13 cellular contexts compared by ENCODE assay signal in genomic region chr11:945986-946385, GRCh38. TPM values are rescaled to one million over a fixed set of nuclear protein-coding genes. Genes with fewer than 3 reads are reported as not detected.
DNase-seq lines count a peak whose midpoint lies in the region; ATAC-seq, FAIRE-seq and TF ChIP-seq lines count a peak whose summit lies in the region.
"Had no signal": no experiment of that assay in that cellular context is flagged by ENCODE, and none has a peak within 500 bp of the region (broad histone marks: within the 10 kb centered on the region; RNA-seq: fewer than 3 reads in every experiment).

No MANE protein-coding gene starts in this region.

- H3K79me2 ChIP-seq in K562 (ENCODE audit: control insufficient read depth, insufficient read depth, low read length), result peaks cover 29% of the 10 kb centered on the region

- TF ChIP-seq POLR2A in K562 (conservative IDR thresholded peaks at IDR 0.05) (no peak), gastroesophageal sphincter (IDR thresholded peaks at IDR 0.05) (no peak)

- WGBS in K562 (ENCODE audit: insufficient coverage, low coverage, missing lambda C conversion rate), result 76% methylated on average over 9 of the region's 9 CpGs
- 64 to 74% methylated on average over 5 to 8 of the region's 9 CpGs for WGBS in gastroesophageal sphincter (ENCODE audit: low coverage in 1 of 2), 2 donors

- no peaks in the 10 kb centered on the region for H4K20me1 ChIP-seq in K562 (replicated peaks; ENCODE audit: control insufficient read depth, insufficient read depth, low read length)

- DNase-seq in DMS 273 (lab: John Stamatoyannopoulos, UW; ENCODE audit: unreplicated experiment), result peak; percentile 25
- no peak for DNase-seq in DMS 273 treated with DMSO at 0.1 percent for 48 hours (lab: John Stamatoyannopoulos, UW)
- DNase-seq in K562 (ENCODE audit: extremely low read depth in 1 of 4, low spot score in 3 of 4), result no peak
- peak; percentile 57 for DNase-seq in iris pigment epithelial cell (ENCODE audit: low read depth)
- peak; percentile 65 for DNase-seq in renal cortical epithelial cell (ENCODE audit: low read depth)
- no peak for DNase-seq in T-helper 9 cell
- no peak for DNase-seq in NCI-H2171 (lab: John Stamatoyannopoulos, UW)
- DNase-seq: GM23248, NCI-H187 treated with DMSO at 0.1 percent for 48 hours had no signal

- CTCF ChIA-PET in K562 (lab: Yijun Ruan, JAX; ENCODE audit: low intra/inter-chr PET ratio), result no interaction called here

- H3K9ac ChIP-seq in K562 (ENCODE audit: insufficient read depth in 1 of 2, low read depth in 2 of 2, low read length in 2 of 2), result no peak overlapping the region
- H3K9ac ChIP-seq: GM23248 had no signal

- POLR2A ChIA-PET in K562 (lab: Yijun Ruan, JAX), result interaction anchor here (1.1 to 1.6 kb wide), 3 partner anchors 10 to 17 kb away, joined by 3 to 4 read pairs (median 4); no protein-coding TSS in a partner anchor

- FAIRE-seq in K562 (lab: Jason Lieb, UNC), result no peak
- FAIRE-seq: HTR-8/SVneo had no signal

- no peak for ATAC-seq in K562
- no peak for ATAC-seq in gastroesophageal sphincter

- H2AFZ ChIP-seq in K562 (ENCODE audit: low read depth, low read length), result no peak overlapping the region
- H2AFZ ChIP-seq: GM23248 had no signal

- TF ChIP-seq CTCF in K562 (IDR thresholded peaks at IDR 0.05 in 2 of 3, conservative IDR thresholded peaks at IDR 0.05 in 1 of 3; ENCODE audit: insufficient read depth in 2 of 3, low read depth in 1 of 3, low read length in 3 of 3) (no peak), gastroesophageal sphincter (IDR thresholded peaks at IDR 0.05) (no peak)

- H3K27ac ChIP-seq in K562 (ENCODE audit: extremely low read depth, low read depth, low read length) (no peak overlapping the region), gastroesophageal sphincter (no peak overlapping the region)
- H3K27ac ChIP-seq: 22Rv1, GM23248, thyroid gland had no signal

- H3K36me3 ChIP-seq in K562 (ENCODE audit: control insufficient read depth, insufficient read depth, low read length), result peaks cover 22% of the 10 kb centered on the region; the same call in 2 of the 3 replicates
- peaks cover 0 to 59% of the 10 kb centered on the region in 2 donors for H3K36me3 ChIP-seq in gastroesophageal sphincter
- H3K36me3 ChIP-seq: thyroid gland had no signal

- in situ Hi-C loops in K562 (cut with MboI), result no loop called here

- no peak overlapping the region for H3K4me3 ChIP-seq in K562
- H3K4me3 ChIP-seq in gastroesophageal sphincter, result no peak overlapping the region
- H3K4me3 ChIP-seq: GM23248, thyroid gland had no signal

- peaks cover 10 to 12% of the 10 kb centered on the region in 2 experiments; a peak in 4 of 5 replicates for H3K4me1 ChIP-seq in K562 (replicated peaks in 1 of 2; ENCODE audit: control insufficient read depth in 2 of 2, insufficient read depth in 2 of 2, low read length in 2 of 2)
- peaks cover 0 to 42% (median 0%) of the 10 kb centered on the region in 3 donors for H3K4me1 ChIP-seq in gastroesophageal sphincter

- H3K4me2 ChIP-seq in K562 (ENCODE audit: insufficient read depth, low read length), result no peak overlapping the region

- no peak for TF ChIP-seq RAD21 in K562 (CRISPR knock-in tag; conservative IDR thresholded peaks at IDR 0.05 in 1 of 2, IDR thresholded peaks at IDR 0.05 in 1 of 2)

- intact Hi-C loops in K562 (cut with micrococcal nuclease), result no loop called here

- no peaks in the 10 kb centered on the region for H3K9me1 ChIP-seq in K562 (ENCODE audit: control insufficient read depth, insufficient read depth, low read length)

- H3K9me3 ChIP-seq in K562 (replicated peaks; ENCODE audit: control insufficient read depth, insufficient read depth, low read depth, low read length), result peaks cover 8% of the 10 kb centered on the region
- peaks cover 0 to 13% (median 0%) of the 10 kb centered on the region in 3 donors for H3K9me3 ChIP-seq in gastroesophageal sphincter
- H3K9me3 ChIP-seq: thyroid gland had no signal

- H3K27me3 ChIP-seq in K562 (ENCODE audit: control insufficient read depth in 2 of 2, insufficient read depth in 2 of 2, low read length in 2 of 2), result no peaks in the 10 kb centered on the region
- no peaks in the 10 kb centered on the region for H3K27me3 ChIP-seq in gastroesophageal sphincter
- H3K27me3 ChIP-seq: thyroid gland had no signal

- no peak for TF ChIP-seq EP300 in K562 (IDR thresholded peaks at IDR 0.05; ENCODE audit: low read length)
- TF ChIP-seq EP300 in gastroesophageal sphincter (IDR thresholded peaks at IDR 0.05), result no peak

- BruUV-seq in K562 (replicated peaks; lab: Mats Ljungman, UMichigan), result no TSS peak

TF ChIP-seq in K562, 482 proteins besides CTCF, POLR2A, EP300 and RAD21 (continues in another document):
- peak; percentile 76 for TF ChIP-seq CEBPB (tag; IDR thresholded peaks at IDR 0.05)
- no peak for TF ChIP-seq NKRF (IDR thresholded peaks at IDR 0.05; ENCODE audit: borderline replicate concordance)
- TF ChIP-seq HEY1 (CRISPR knock-in tag; IDR thresholded peaks at IDR 0.05; ENCODE audit: borderline replicate concordance), result no peak
- TF ChIP-seq CEBPG (CRISPR knock-in tag; IDR thresholded peaks at IDR 0.05), result peak; percentile 39; the same call in 1 of the 2 replicates
- TF ChIP-seq CEBPG (tag; conservative IDR thresholded peaks at IDR 0.05 in 1 of 2, IDR thresholded peaks at IDR 0.05 in 1 of 2), result no peak
- TF ChIP-seq BMI1 (IDR thresholded peaks at IDR 0.05; ENCODE audit: low read length), result peak; percentile 21; the same call in 1 of the 2 replicates
- no peak for TF ChIP-seq MAFK (IDR thresholded peaks at IDR 0.05; ENCODE audit: low read length)
- TF ChIP-seq RFX1 (IDR thresholded peaks at IDR 0.05), result peak; percentile 93
- no peak for TF ChIP-seq DDX20 (tag; IDR thresholded peaks at IDR 0.05; ENCODE audit: low read depth)

RNA-seq across cellular contexts. Expression of gene AP2A2, which starts 20.3 kb away (rescaled TPM):
- total RNA-seq in K562 (2011; cell fraction: chromatin; rRNA removed; ENCODE audit: low replicate concordance), result 125 and 255 TPM in 2 replicates
- 84.6 and 90.9 TPM in 2 replicates for total RNA-seq in K562 (2011; cell fraction: nucleolus; rRNA removed)
- total RNA-seq in K562 (2011; cell fraction: nucleoplasm; rRNA removed), result 84.5 and 112 TPM in 2 replicates
- total RNA-seq in K562 (2014; rRNA removed), result 8.1 and 11.0 TPM in 2 replicates
- total RNA-seq in K562 (2014; rRNA removed; fragmentation: Illumina TruSeq; extraction: Trizol), result 11.9 and 16.2 TPM in 2 replicates
- 19.8 and 22.8 TPM in 2 replicates for total RNA-seq in K562 (2015; rRNA removed; fragmentation: Illumina TruSeq; extraction: Trizol)
- 26.2 and 33.3 TPM in 2 replicates for total RNA-seq in K562 (2021)
- 27.7 and 30.6 TPM in 2 replicates for polyA plus RNA-seq in K562 (2011; rRNA removed)
- 20.2 and 29.9 TPM in 2 replicates for polyA plus RNA-seq in K562 (2011; cell fraction: cytosol; rRNA removed)
- polyA plus RNA-seq in K562 (2011; cell fraction: nucleus; rRNA removed), result 82.5 and 86.1 TPM in 2 replicates
- polyA plus RNA-seq in K562 (2012), result 31.2 and 48.0 TPM in 2 replicates
- polyA plus RNA-seq in K562 (2014; fragmentation: Illumina TruSeq; extraction: Trizol), result 29.5 and 41.7 TPM in 2 replicates
- polyA plus RNA-seq in K562 (2014; fragmentation: Nextera tagmentation; extraction: Ambion mirVana), result 1 to 10 TPM in 1 of 2 experiments, under 1 TPM in 1; 0.69 to 1.3 TPM
- polyA plus RNA-seq in K562 (2014; rRNA removed), result 15.2 and 16.7 TPM in 2 replicates
- polyA minus RNA-seq in K562 (2011; rRNA and poly(A)+ RNA removed), result 21.8 and 29.8 TPM in 2 replicates
- polyA minus RNA-seq in K562 (2011; cell fraction: cytosol; rRNA and poly(A)+ RNA removed), result 76.6 and 78.5 TPM in 2 replicates
- 26.1 and 39.5 TPM in 2 replicates for polyA minus RNA-seq in K562 (2011; cell fraction: nucleus; rRNA and poly(A)+ RNA removed)
- 20.1 and 97.3 TPM in 2 replicates for total RNA-seq in renal cortical epithelial cell
- total RNA-seq in gastroesophageal sphincter, result 10 to 100 TPM; 47.9 to 88.5 (median 61.6) TPM

RNA-seq across cellular contexts. Expression of gene CHID1, which starts 35.4 kb away (rescaled TPM):
- total RNA-seq in K562 (2011; cell fraction: chromatin; rRNA removed; ENCODE audit: low replicate concordance), result 131 and 294 TPM in 2 replicates
- total RNA-seq in K562 (2011; cell fraction: nucleolus; rRNA removed), result 219 and 240 TPM in 2 replicates
- 152 and 195 TPM in 2 replicates for total RNA-seq in K562 (2011; cell fraction: nucleoplasm; rRNA removed)
- 39.8 and 54.6 TPM in 2 replicates for total RNA-seq in K562 (2014; rRNA removed)
- total RNA-seq in K562 (2014; rRNA removed; fragmentation: Illumina TruSeq; extraction: Trizol), result 14.2 and 22.4 TPM in 2 replicates
- total RNA-seq in K562 (2015; rRNA removed; fragmentation: Illumina TruSeq; extraction: Trizol), result 35.6 and 35.8 TPM in 2 replicates
- total RNA-seq in K562 (2021), result 108 and 114 TPM in 2 replicates
- 46.0 and 56.3 TPM in 2 replicates for polyA plus RNA-seq in K562 (2011; rRNA removed)
- 80.3 and 118 TPM in 2 replicates for polyA plus RNA-seq in K562 (2011; cell fraction: cytosol; rRNA removed)
- polyA plus RNA-seq in K562 (2011; cell fraction: nucleus; rRNA removed), result 57.2 and 75.5 TPM in 2 replicates
- polyA plus RNA-seq in K562 (2012), result 82.8 and 102 TPM in 2 replicates
- polyA plus RNA-seq in K562 (2014; fragmentation: Illumina TruSeq; extraction: Trizol), result 67.7 and 81.6 TPM in 2 replicates
- 10 to 100 TPM; 15.1 to 29.6 TPM for polyA plus RNA-seq in K562 (2014; fragmentation: Nextera tagmentation; extraction: Ambion mirVana)
- polyA plus RNA-seq in K562 (2014; rRNA removed), result 57.8 and 70.5 TPM in 2 replicates
- 48.8 and 59.6 TPM in 2 replicates for polyA minus RNA-seq in K562 (2011; rRNA and poly(A)+ RNA removed)
- polyA minus RNA-seq in K562 (2011; cell fraction: cytosol; rRNA and poly(A)+ RNA removed), result 54.2 and 58.6 TPM in 2 replicates
- polyA minus RNA-seq in K562 (2011; cell fraction: nucleus; rRNA and poly(A)+ RNA removed), result 29.0 and 29.1 TPM in 2 replicates
- total RNA-seq in renal cortical epithelial cell, result 35.3 and 83.9 TPM in 2 replicates
- total RNA-seq in gastroesophageal sphincter, result 10 to 100 TPM; 36.0 to 55.3 (median 46.4) TPM

Comparison
In these comparisons a context has a peak if more than half of its experiments do, and no peak if none do; other contexts are left out.
1. DNase-seq: peak in DMS 273 (single experiment), iris pigment epithelial cell (single experiment) and renal cortical epithelial cell (single experiment); none in DMS 273 treated with DMSO at 0.1 percent for 48 hours (single experiment), K562 (0 of 4), T-helper 9 cell (single experiment) and NCI-H2171 (single experiment).